8 cellular contexts compared by ENCODE assay signal in genomic region chr10:130110236-130111114, GRCh38. TPM values are rescaled to one million over a fixed set of nuclear protein-coding genes. Genes with fewer than 3 reads are reported as not detected.
DNase-seq lines count a peak whose midpoint lies in the region; TF ChIP-seq lines count a peak whose summit lies in the region.

Gene C10orf143 (minus strand): TSS chr10:130110830. CDS start chr10:130110772, 58 bp downstream.

- no peaks in the 10 kb centered on the region for H3K9me3 ChIP-seq in suprapubic skin

- in situ Hi-C loops in SK-MEL-5 (cut with HindIII; ENCODE audit: low pct_unique_long_range_greater_than_20kb, low sequenced_read_pairs): no loop called here

- peak within 1 kb of the TSS; percentile 95 for H3K27ac ChIP-seq in suprapubic skin

- H3K9me3 Mint-ChIP-seq in HFFc6: no peaks in the 10 kb centered on the region

- H3K36me3 Mint-ChIP-seq in HFFc6 (ENCODE audit: low read depth): peaks cover 11% of the 10 kb centered on the region

- peaks cover 2% of the 10 kb centered on the region; the same call in 1 of the 2 replicates for H3K27me3 Mint-ChIP-seq in HFFc6 (ENCODE audit: insufficient read depth)

- peak within 1 kb of the TSS; percentile 94 for H3K4me3 Mint-ChIP-seq in HFFc6

- TF ChIP-seq CTCF in HFFc6 (IDR thresholded peaks at IDR 0.05): no peak
- TF ChIP-seq CTCF in suprapubic skin (IDR thresholded peaks at IDR 0.05): no peak

- WGBS in suprapubic skin: under 1% methylated on average over 61 of the region's 71 CpGs

- DNase-seq in GM04504 (ENCODE audit: low read depth): peak; percentile 95
- DNase-seq in HFFc6: peak; percentile 96
- peak; percentile 96 for DNase-seq in NAMALWA (ENCODE audit: low spot score)
- DNase-seq in SK-MEL-5 (ENCODE audit: low read depth, low spot score): peak; percentile 92
- peak; percentile 97 for DNase-seq in activated naive CD4-positive, alpha-beta T cell treated with anti-CD3 and anti-CD28 coated beads, Interleukin-2, amount 50 U/mL, for 16 hours
- DNase-seq in germinal center (ENCODE audit: low spot score): peak; percentile 96
- DNase-seq in nucleus accumbens (lab: John Stamatoyannopoulos, UW): peak; percentile 86 to 100 (median 98)
- DNase-seq in suprapubic skin (ENCODE audit: low spot score in 2 of 2): peak; percentile 98 to 99

- H3K4me3 ChIP-seq in suprapubic skin: peak within 1 kb of the TSS; percentile 89

- peak; percentile 10 to 83 for TF ChIP-seq POLR2A in suprapubic skin (IDR thresholded peaks at IDR 0.05)

- peaks cover 29% of the 10 kb centered on the region for H3K4me1 Mint-ChIP-seq in HFFc6 (ENCODE audit: low read depth)

- peaks cover 28% of the 10 kb centered on the region for H3K4me1 ChIP-seq in suprapubic skin

- peaks cover 4% of the 10 kb centered on the region for H3K36me3 ChIP-seq in suprapubic skin

- no peaks in the 10 kb centered on the region for H3K27me3 ChIP-seq in suprapubic skin

- peak within 1 kb of the TSS; percentile 97 for H3K27ac Mint-ChIP-seq in HFFc6

- no peak for TF ChIP-seq EP300 in suprapubic skin (IDR thresholded peaks at IDR 0.05)

RNA-seq across cellular contexts. Expression of gene C10orf143, which starts in this region (rescaled TPM):
- 1 to 10 TPM; 1.9 to 2.6 (median 2.4) TPM for total RNA-seq in HFFc6 (2021; fragmentation: NEBNext Ultra II Directional; extraction: Animal tissue kit (Norgen Biotek cat#: 25700))
- total RNA-seq in SK-MEL-5 (2014; rRNA removed; shearing (Covaris generic)): 0.08 and 0.42 TPM in 2 replicates
- polyA plus RNA-seq in SK-MEL-5 (2015; cell fraction: cytosol; rRNA removed): 0.40 and 1.6 TPM in 2 replicates
- polyA plus RNA-seq in SK-MEL-5 (2015; cell fraction: nucleus; rRNA removed): 0.80 and 2.7 TPM in 2 replicates
- total RNA-seq in suprapubic skin: 1 to 10 TPM; 1.1 to 8.5 (median 4.5) TPM

Comparison
In these comparisons a context has a peak if more than half of its experiments do, and no peak if none do; other contexts are left out.
1. Peak in every context shown above with its lines: DNase-seq, H3K4me3 ChIP-seq and H3K27ac ChIP-seq.